18 cellular contexts compared by ENCODE assay signal in genomic region chr7:74475987-74476350, GRCh38. TPM values are rescaled to one million over a fixed set of nuclear protein-coding genes. Genes with fewer than 3 reads are reported as not detected.
A peak's percentile ranks its signal among the peaks of the same experiment; 100 is the strongest.
DNase-seq lines count a peak whose midpoint lies in the region; ATAC-seq and TF ChIP-seq lines count a peak whose summit lies in the region.
"Had no signal": no experiment of that assay in that cellular context is flagged by ENCODE, and none has a peak within 500 bp of the region (broad histone marks: within the 10 kb centered on the region; RNA-seq: fewer than 3 reads in every experiment).

No MANE protein-coding gene starts in this region.

- H3K36me3 Mint-ChIP-seq in activated naive CD4-positive, alpha-beta T cell treated with anti-CD3 and anti-CD28 coated beads for 36 hours (ENCODE audit: low read depth): no peaks in the 10 kb centered on the region

- peak overlapping the region; percentile 100 for H3K27ac ChIP-seq in RWPE1
- peak overlapping the region; percentile 97 for H3K27ac ChIP-seq in lower lobe of right lung
- H3K27ac ChIP-seq in tibial nerve: peak overlapping the region in 3 of 4 donors; percentile 34 to 99 (median 97)
- H3K27ac ChIP-seq: C4-2B, WERI-Rb-1 had no signal

- no peak overlapping the region for H3K27ac Mint-ChIP-seq in activated naive CD4-positive, alpha-beta T cell treated with anti-CD3 and anti-CD28 coated beads for 36 hours

- no peak for TF ChIP-seq POLR2A in tibial nerve (IDR thresholded peaks at IDR 0.05)

- H3K27me3 ChIP-seq in lower lobe of right lung (ENCODE audit: low read depth) (no peaks in the 10 kb centered on the region), tibial nerve (no peaks in the 10 kb centered on the region)

- no peaks in the 10 kb centered on the region for H3K4me1 Mint-ChIP-seq in activated naive CD4-positive, alpha-beta T cell treated with anti-CD3 and anti-CD28 coated beads for 36 hours (ENCODE audit: low read depth)

- 79 to 88% methylated on average over 8 of the region's 8 CpGs for WGBS in tibial nerve, 2 donors

- DNase-seq in NCI-H2171 treated with DMSO at 0.1 percent for 48 hours (lab: John Stamatoyannopoulos, UW) (peak; percentile 71), NCI-H2171 (lab: John Stamatoyannopoulos, UW) (no peak), RWPE1 (ENCODE audit: low spot score) (peak; percentile 31), lower lobe of right lung (no peak), tibial nerve (ENCODE audit: low spot score in 2 of 2) (no peak), NCI-H1436 (lab: John Stamatoyannopoulos, UW) (no peak)
- no peak for DNase-seq in activated naive CD4-positive, alpha-beta T cell treated with anti-CD3 and anti-CD28 coated beads for 36 hours
- DNase-seq: 8988T; amniotic stem cell; DMS79; head of caudate nucleus; NCI-H187 treated with DMSO at 0.1 percent for 48 hours; NCI-H82; stimulated activated CD4-positive, alpha-beta T cell treated with anti-CD3 and anti-CD28 coated beads, Interleukin-4, amount 100 ng/mL, for 1 hour; WERI-Rb-1 had no signal

- peaks cover 47% of the 10 kb centered on the region for H3K4me1 ChIP-seq in lower lobe of right lung
- peaks cover 7 to 48% (median 38%) of the 10 kb centered on the region in 4 donors for H3K4me1 ChIP-seq in tibial nerve

- TF ChIP-seq EP300 in tibial nerve (IDR thresholded peaks at IDR 0.05): no peak

- peaks cover 3% of the 10 kb centered on the region for H3K27me3 Mint-ChIP-seq in activated naive CD4-positive, alpha-beta T cell treated with anti-CD3 and anti-CD28 coated beads for 36 hours (ENCODE audit: low read depth)

- no peak for ATAC-seq in lower lobe of right lung
- ATAC-seq in GM18873 (IDR thresholded peaks at IDR 0.05; ENCODE audit: low FRiP score, unreplicated experiment): no peak
- ATAC-seq: sciatic nerve had no signal

- intact Hi-C loops in lower lobe of right lung (cut with DNase I): no loop called here
- intact Hi-C loops in activated naive CD4-positive, alpha-beta T cell treated with anti-CD3 and anti-CD28 coated beads for 36 hours (cut with micrococcal nuclease): no loop called here

- no peaks in the 10 kb centered on the region for H3K9me3 Mint-ChIP-seq in activated naive CD4-positive, alpha-beta T cell treated with anti-CD3 and anti-CD28 coated beads for 36 hours

- H3K36me3 ChIP-seq in lower lobe of right lung: no peaks in the 10 kb centered on the region
- H3K36me3 ChIP-seq in tibial nerve: no peaks in the 10 kb centered on the region

- POLR2A ChIA-PET in RWPE1 (lab: Yijun Ruan, JAX; ENCODE audit: low non-redundant PET): interaction anchor here (0.5 kb wide), 1 partner anchor 64 kb away, joined by 5 read pairs; no protein-coding TSS in a partner anchor

- H3K9me3 ChIP-seq in lower lobe of right lung: no peaks in the 10 kb centered on the region
- no peaks in the 10 kb centered on the region for H3K9me3 ChIP-seq in tibial nerve

- TF ChIP-seq CTCF in RWPE1 (conservative IDR thresholded peaks at IDR 0.05; ENCODE audit: low read depth) (no peak), lower lobe of right lung (IDR thresholded peaks at IDR 0.05) (no peak), tibial nerve (IDR thresholded peaks at IDR 0.05) (no peak)

- H3K4me3 Mint-ChIP-seq in activated naive CD4-positive, alpha-beta T cell treated with anti-CD3 and anti-CD28 coated beads for 36 hours: no peak overlapping the region

- CTCF ChIA-PET in RWPE1 (lab: Yijun Ruan, JAX): interaction anchor here (0.7 kb wide), 1 partner anchor 17 kb away, joined by 4 read pairs; no protein-coding TSS in a partner anchor
- CTCF ChIA-PET in activated naive CD4-positive, alpha-beta T cell treated with anti-CD3 and anti-CD28 coated beads for 36 hours (lab: Charles Lee): no interaction called here

- H3K4me3 ChIP-seq in lower lobe of right lung (no peak overlapping the region), tibial nerve (no peak overlapping the region)

RNA-seq across cellular contexts. Expression of gene GTF2IRD1, which starts 22.3 kb away (rescaled TPM):
- total RNA-seq in lower lobe of right lung (16.3 TPM), tibial nerve (10 to 100 TPM; 14.6 to 35.7 (median 17.1) TPM)
- total RNA-seq in activated naive CD4-positive, alpha-beta T cell treated with anti-CD3 and anti-CD28 coated beads for 36 hours: 1 to 10 TPM; 2.9 to 5.5 TPM

Comparison
In these comparisons a context has a peak if more than half of its experiments do, and no peak if none do; other contexts are left out.
1. DNase-seq: peak in NCI-H2171 treated with DMSO at 0.1 percent for 48 hours (single experiment) and RWPE1 (single experiment); none in NCI-H2171 (single experiment), lower lobe of right lung (single experiment), tibial nerve (0 of 2), activated naive CD4-positive, alpha-beta T cell treated with anti-CD3 and anti-CD28 coated beads for 36 hours (single experiment) and NCI-H1436 (single experiment).
2. Peak in every context shown above with its lines, with median percentiles within 50 percentile points of each other: H3K27ac ChIP-seq.